In the genomic region with DNA sequence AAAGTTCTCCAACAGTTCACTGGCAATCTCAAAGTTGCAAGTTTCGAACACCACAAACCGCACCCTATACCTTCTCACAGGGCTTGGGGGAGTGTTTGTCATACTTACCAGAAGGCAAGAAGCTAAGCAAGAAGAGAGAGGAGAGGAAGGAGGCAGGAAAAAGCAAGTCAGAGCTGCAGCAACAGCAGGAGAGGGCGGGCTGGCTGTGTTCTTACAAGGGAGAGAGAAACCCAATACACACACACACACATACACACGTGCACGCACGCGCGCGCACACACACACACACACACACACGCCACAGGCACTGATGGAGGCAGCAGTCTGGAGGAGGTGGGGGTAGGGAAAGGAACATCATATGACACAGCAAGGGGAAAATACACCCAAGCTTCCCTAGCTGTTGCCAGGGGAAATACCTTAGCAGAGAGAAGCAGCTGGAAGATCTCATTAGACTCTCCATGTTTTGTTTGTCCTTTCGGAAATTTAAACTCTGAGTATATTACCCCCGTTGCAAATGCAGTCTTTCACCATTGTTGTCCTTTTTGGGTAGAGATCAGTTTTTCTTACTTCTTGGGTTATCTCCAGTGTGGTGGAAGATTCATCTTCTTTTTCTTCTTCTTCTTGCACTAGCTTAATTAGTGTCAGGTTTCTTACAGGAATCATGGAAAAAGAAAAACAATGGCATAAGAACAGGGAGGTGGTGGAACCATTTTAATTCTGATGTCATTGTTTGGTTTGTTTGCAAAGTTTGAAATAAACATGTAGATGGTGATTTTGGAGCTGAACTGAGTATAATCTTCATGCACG, we compare ENCODE assay signal across 8 cellular contexts. TPM values are rescaled to one million over a fixed set of nuclear protein-coding genes. Genes with fewer than 3 reads are reported as not detected.
DNase-seq lines count a peak whose midpoint lies in the region; ATAC-seq, FAIRE-seq and TF ChIP-seq lines count a peak whose summit lies in the region.

TXLNB (minus strand) TSS at position 186 of the 807 bp plus-strand sequence. CDS start 3,099 bp downstream, outside the sequence.

- ATAC-seq in HG03103 (IDR thresholded peaks at IDR 0.05; ENCODE audit: low read depth, unreplicated experiment): peak; percentile 63

- H3K27ac ChIP-seq in AG04450 (ENCODE audit: low read depth, low read length): peak within 1 kb of the TSS; percentile 80

- H3K9me3 ChIP-seq in AG04450 (ENCODE audit: control insufficient read depth, insufficient read depth, low read length): no peaks in the 10 kb centered on the region

- intact Hi-C loops in head of caudate nucleus (cut with DNase I): no loop called here

- no peaks in the 10 kb centered on the region for H3K27me3 ChIP-seq in AG04450 (ENCODE audit: control insufficient read depth, insufficient read depth, low read length)

- TF ChIP-seq POLR2A in GM18951 (IDR thresholded peaks at IDR 0.05; ENCODE audit: extremely low read depth, insufficient read depth, insufficient read length) (peak; percentile 30), Raji (IDR thresholded peaks at IDR 0.05; ENCODE audit: insufficient read depth, low read depth, low read length) (peak; percentile 57; the same call in 1 of the 2 replicates)

- H3K4me3 ChIP-seq in AG04450 (ENCODE audit: low read depth, low read length): peak within 1 kb of the TSS; percentile 37

- POLR2A ChIA-PET in AG04450 (lab: Yijun Ruan, JAX): interaction anchor here (1.6 to 1.7 kb wide), 2 partner anchors 17 to 52 kb away, joined by 4 to 9 read pairs; no protein-coding TSS in a partner anchor

- TF ChIP-seq CTCF in AG04450 (IDR thresholded peaks at IDR 0.05; ENCODE audit: low read depth, low read length): no peak

- in situ Hi-C loops in GM18951 (cut with MboI; ENCODE audit: low sequenced_read_pairs, unreplicated experiment): no loop called here

- DNase-seq in AG04450 (ENCODE audit: low read depth, low spot score): peak; percentile 93
- DNase-seq in activated effector memory CD4-positive, alpha-beta T cell treated with anti-CD3 and anti-CD28 coated beads, Interleukin-2, amount 50 U/mL, for 16 hours: peak; percentile 90
- peak; percentile 12 to 80 (median 48) for DNase-seq in head of caudate nucleus
- DNase-seq in renal cortical epithelial cell (ENCODE audit: low read depth): peak; percentile 89
- DNase-seq in urothelium cell line (ENCODE audit: low spot score): peak; percentile 35

- CTCF ChIA-PET in AG04450 (lab: Charles Lee): interaction anchor here (1.1 to 1.3 kb wide), 2 partner anchors 10 to 32 kb away, joined by 3 to 9 read pairs; no protein-coding TSS in a partner anchor

- no peak for FAIRE-seq in urothelium cell line (lab: Jason Lieb, UNC)

RNA-seq across cellular contexts. Expression of gene TXLNB, which starts in this region (rescaled TPM):
- polyA plus RNA-seq in AG04450 (2011; rRNA removed): 0.88 and 1.3 TPM in 2 replicates
- polyA minus RNA-seq in AG04450 (2011; rRNA and poly(A)+ RNA removed): 0.83 and 0.87 TPM in 2 replicates
- 0.05 TPM in 1 of 2 replicates, not detected in the other for total RNA-seq in renal cortical epithelial cell

Comparison
In these comparisons a context has a peak if more than half of its experiments do, and no peak if none do; other contexts are left out.
1. Peak in every context shown above with its lines: DNase-seq, ATAC-seq, H3K4me3 ChIP-seq and H3K27ac ChIP-seq.
2. Peak in DNase-seq in renal cortical epithelial cell; RNA of the gene not detected or under 1 TPM.
3. DNase-seq: peak in every context shown above with its lines; median percentile 93 in AG04450; 90 in activated effector memory CD4-positive, alpha-beta T cell treated with anti-CD3 and anti-CD28 coated beads, Interleukin-2, amount 50 U/mL, for 16 hours; 89 in renal cortical epithelial cell; 48 in head of caudate nucleus; 35 in urothelium cell line.